8 cellular contexts compared by ENCODE assay signal in genomic region chr18:34976534-34976898, GRCh38.
DNase-seq lines count a peak whose midpoint lies in the region; ATAC-seq and TF ChIP-seq lines count a peak whose summit lies in the region.

No MANE protein-coding gene starts in this region.

- peak overlapping the region; percentile 82; the same call in 1 of the 2 replicates for H3K4me3 ChIP-seq in GM08714 (ENCODE audit: low read length)
- peak overlapping the region; percentile 72 for H3K4me3 ChIP-seq in Loucy (ENCODE audit: low read length, poor library complexity, severe bottlenecking)
- peak overlapping the region; percentile 79 for H3K4me3 ChIP-seq in epithelial cell of proximal tubule (ENCODE audit: low read depth, low read length)

- H3K9me3 ChIP-seq in Loucy (ENCODE audit: insufficient read depth, low read depth, low read length) = no peaks in the 10 kb centered on the region

- no peaks in the 10 kb centered on the region for H3K9me2 ChIP-seq in Loucy (replicated peaks; ENCODE audit: low read depth, low read length)

- no peaks in the 10 kb centered on the region for H3K36me3 ChIP-seq in Loucy (ENCODE audit: insufficient read depth, low read length)

- no peak for TF ChIP-seq CTCF in Loucy (conservative IDR thresholded peaks at IDR 0.05; ENCODE audit: low read length)
- no peak for TF ChIP-seq CTCF in epithelial cell of proximal tubule (conservative IDR thresholded peaks at IDR 0.05; ENCODE audit: low read depth, low read length)

- DNase-seq in epithelial cell of proximal tubule (ENCODE audit: low read depth) (no peak), pons (ENCODE audit: low spot score) (peak; percentile 39), amygdala (lab: John Stamatoyannopoulos, UW) (no peak), OCI-M2 (lab: John Stamatoyannopoulos, UW; ENCODE audit: unreplicated experiment) (no peak), NCI-H1092 treated with DMSO at 0.1 percent for 48 hours (lab: John Stamatoyannopoulos, UW) (no peak)

- no peaks in the 10 kb centered on the region for H3K79me2 ChIP-seq in Loucy (ENCODE audit: insufficient read depth, low read length)

- peak overlapping the region; percentile 97 for H2AFZ ChIP-seq in Loucy (ENCODE audit: low read length)

- no peaks in the 10 kb centered on the region for H4K20me1 ChIP-seq in Loucy (ENCODE audit: insufficient read depth, low read length, poor library complexity, severe bottlenecking)

- peaks cover 21% of the 10 kb centered on the region for H3K4me1 ChIP-seq in Loucy (ENCODE audit: insufficient read depth, low read length, poor library complexity, severe bottlenecking)

- no peak for ATAC-seq in GM18519 (IDR thresholded peaks at IDR 0.05; ENCODE audit: low FRiP score, unreplicated experiment)

- peak overlapping the region; percentile 96 for H3K4me2 ChIP-seq in Loucy (ENCODE audit: low read depth, low read length, poor library complexity, severe bottlenecking)

- 0 out of 2 replicates have a peak, but pooled peaks cover 2% of the 10 kb centered on the region for H3F3A ChIP-seq in Loucy (ENCODE audit: low read depth)

- H3K9ac ChIP-seq in Loucy (ENCODE audit: low read depth, low read length, poor library complexity, severe bottlenecking) = peak overlapping the region; percentile 64

- H3K27me3 ChIP-seq in Loucy (ENCODE audit: insufficient read depth, low read length, poor library complexity, severe bottlenecking) = no peaks in the 10 kb centered on the region
